Comparison of ENCODE assay signal across 2 cellular contexts in the genomic region with DNA sequence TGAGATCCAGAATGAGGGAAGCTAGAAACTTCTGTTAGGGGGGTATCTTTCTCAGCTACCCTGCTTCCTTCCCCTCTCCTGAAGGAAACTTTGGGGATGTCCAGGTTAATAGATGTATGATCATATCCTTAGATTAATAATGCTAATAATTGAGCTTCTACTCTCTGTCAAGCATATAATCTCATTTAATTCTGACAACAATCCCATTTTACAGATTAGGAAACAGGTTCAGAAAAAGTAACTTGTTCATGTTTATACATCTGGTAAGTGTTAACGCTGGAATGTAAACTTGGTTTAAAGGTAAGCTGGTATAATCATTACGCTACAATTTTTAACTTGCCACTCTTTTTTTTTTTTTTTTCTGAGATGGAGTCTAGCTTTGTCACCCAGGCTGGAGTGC.
A peak's percentile ranks its signal among the peaks of the same experiment; 100 is the strongest.
TF ChIP-seq lines count a peak whose summit lies in the region.

No MANE protein-coding gene starts in this region.

TF ChIP-seq in HEK293, 187 proteins besides CTCF, POLR2A, EP300 and RAD21:
- TF ChIP-seq ZIC2 (tag by site-specific recombination; IDR thresholded peaks at IDR 0.05) (no peak), ZNF664 (tag by site-specific recombination; IDR thresholded peaks at IDR 0.05) (peak; percentile 97)

TF ChIP-seq in K562, 482 proteins besides CTCF, POLR2A, EP300 and RAD21:
- no peak for TF ChIP-seq THRA (IDR thresholded peaks at IDR 0.05)
- TF ChIP-seq RBM25 (IDR thresholded peaks at IDR 0.05; ENCODE audit: low read depth, low read length, severe bottlenecking): peak; percentile 88
- peak; percentile 49 for TF ChIP-seq BCOR (IDR thresholded peaks at IDR 0.05)
- TF ChIP-seq, protein P1, sequence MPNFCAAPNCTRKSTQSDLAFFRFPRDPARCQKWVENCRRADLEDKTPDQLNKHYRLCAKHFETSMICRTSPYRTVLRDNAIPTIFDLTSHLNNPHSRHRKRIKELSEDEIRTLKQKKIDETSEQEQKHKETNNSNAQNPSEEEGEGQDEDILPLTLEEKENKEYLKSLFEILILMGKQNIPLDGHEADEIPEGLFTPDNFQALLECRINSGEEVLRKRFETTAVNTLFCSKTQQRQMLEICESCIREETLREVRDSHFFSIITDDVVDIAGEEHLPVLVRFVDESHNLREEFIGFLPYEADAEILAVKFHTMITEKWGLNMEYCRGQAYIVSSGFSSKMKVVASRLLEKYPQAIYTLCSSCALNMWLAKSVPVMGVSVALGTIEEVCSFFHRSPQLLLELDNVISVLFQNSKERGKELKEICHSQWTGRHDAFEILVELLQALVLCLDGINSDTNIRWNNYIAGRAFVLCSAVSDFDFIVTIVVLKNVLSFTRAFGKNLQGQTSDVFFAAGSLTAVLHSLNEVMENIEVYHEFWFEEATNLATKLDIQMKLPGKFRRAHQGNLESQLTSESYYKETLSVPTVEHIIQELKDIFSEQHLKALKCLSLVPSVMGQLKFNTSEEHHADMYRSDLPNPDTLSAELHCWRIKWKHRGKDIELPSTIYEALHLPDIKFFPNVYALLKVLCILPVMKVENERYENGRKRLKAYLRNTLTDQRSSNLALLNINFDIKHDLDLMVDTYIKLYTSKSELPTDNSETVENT (CRISPR knock-in tag; IDR thresholded peaks at IDR 0.05): no peak
- no peak for TF ChIP-seq SMARCB1 (IDR thresholded peaks at IDR 0.05; ENCODE audit: insufficient read length, low read depth)
- no peak for TF ChIP-seq SAFB2 (IDR thresholded peaks at IDR 0.05; ENCODE audit: borderline replicate concordance, low read depth, low read length, severe bottlenecking)
